ENCODE assay signal across 17 cellular contexts in the genomic region with DNA sequence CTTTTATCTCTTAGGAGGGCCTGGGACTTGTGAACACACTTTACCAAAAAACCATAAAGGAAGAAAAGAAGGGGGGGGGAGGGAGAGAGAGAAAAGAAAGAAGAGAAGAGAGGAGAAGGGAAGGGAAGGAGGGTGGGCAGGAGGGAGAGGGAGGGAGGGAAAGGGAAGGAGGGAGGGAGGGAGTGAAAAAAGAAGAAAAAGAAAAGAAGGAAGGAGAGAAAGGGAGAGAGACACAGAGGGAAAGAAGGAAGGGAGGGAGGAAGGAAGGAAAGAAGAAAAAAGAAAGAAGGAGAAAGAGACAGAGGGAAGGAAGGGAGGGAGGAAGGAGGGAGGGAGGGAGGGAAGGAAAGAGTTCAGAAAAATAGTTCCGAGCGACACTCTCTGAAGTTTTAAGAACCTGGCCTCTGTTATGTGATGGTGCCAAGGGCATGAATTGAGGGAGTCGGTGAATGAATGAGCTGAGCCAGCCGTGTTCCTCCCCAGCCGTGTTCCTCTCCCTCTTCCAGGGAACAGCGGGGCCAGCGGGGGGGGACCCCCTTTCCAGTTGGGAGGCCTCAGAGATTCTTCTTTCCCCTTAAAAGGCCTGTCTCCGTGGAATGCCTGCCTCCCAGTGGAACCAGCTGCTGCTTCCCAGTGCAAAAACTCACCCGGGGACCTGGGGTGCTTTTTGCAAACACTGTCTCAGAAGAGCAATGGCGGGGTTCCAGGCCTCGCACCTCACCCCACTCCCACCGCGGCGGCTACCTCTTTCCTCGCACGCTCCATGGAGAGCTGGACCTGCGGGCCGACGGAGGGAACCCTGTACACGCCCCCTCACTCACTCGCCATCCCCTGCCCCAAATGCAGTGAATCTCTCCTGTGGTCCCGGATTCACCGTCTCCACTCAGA.
DNase-seq lines count a peak whose midpoint lies in the region; ATAC-seq and TF ChIP-seq lines count a peak whose summit lies in the region.
"Had no signal": no experiment of that assay in that cellular context is flagged by ENCODE, and none has a peak within 500 bp of the region (broad histone marks: within the 10 kb centered on the region; RNA-seq: fewer than 3 reads in every experiment).

No MANE protein-coding gene starts in this region.

- no peaks in the 10 kb centered on the region for H3K9me3 Mint-ChIP-seq in WTC11
- H3K9me3 Mint-ChIP-seq: naive thymus-derived CD8-positive, alpha-beta T cell; T-helper 2 cell treated with Interferon-gamma antibody and Interleukin-4, amounts not matched to agents 5 μg/mL and 100 μg/mL, for 36 hours had no signal

- H3K27ac ChIP-seq in heart right ventricle: no peak overlapping the region
- no peak overlapping the region for H3K27ac ChIP-seq in upper lobe of right lung
- H3K27ac ChIP-seq: esophagus squamous epithelium had no signal

- POLR2A ChIA-PET in WTC11 (lab: Charles Lee): no interaction called here

- TF ChIP-seq CTCF in heart right ventricle (IDR thresholded peaks at IDR 0.05) (no peak), WTC11 (IDR thresholded peaks at IDR 0.05) (no peak), mucosa of descending colon (IDR thresholded peaks at IDR 0.05) (no peak), upper lobe of right lung (IDR thresholded peaks at IDR 0.05) (no peak)

- no peak for ATAC-seq in heart right ventricle
- ATAC-seq in WTC11: no peak
- no peak for ATAC-seq in mucosa of descending colon
- no peak for ATAC-seq in upper lobe of right lung
- no peak for ATAC-seq in HG03571 (IDR thresholded peaks at IDR 0.05; ENCODE audit: unreplicated experiment)
- ATAC-seq: naive thymus-derived CD8-positive, alpha-beta T cell had no signal

- intact Hi-C loops in cardiac septum (cut with DNase I) (no loop called here), heart right ventricle (cut with DNase I) (loop anchor here in 1 of 10 donors (10.0 kb wide), 1 partner anchor 121 kb away; no protein-coding TSS in a partner anchor), mucosa of descending colon (cut with DNase I, micrococcal nuclease) (no loop called here), upper lobe of right lung (cut with DNase I) (no loop called here)

- CTCF ChIA-PET in WTC11 (lab: Charles Lee): no interaction called here

- H3K36me3 Mint-ChIP-seq in WTC11: no peaks in the 10 kb centered on the region
- H3K36me3 Mint-ChIP-seq: naive thymus-derived CD8-positive, alpha-beta T cell had no signal

- H3K36me3 ChIP-seq in heart right ventricle (no peaks in the 10 kb centered on the region), mucosa of descending colon (ENCODE audit: low read depth) (no peaks in the 10 kb centered on the region), upper lobe of right lung (no peaks in the 10 kb centered on the region)
- H3K36me3 ChIP-seq: esophagus squamous epithelium had no signal

- peaks cover 5% of the 10 kb centered on the region; the same call in 1 of the 2 replicates for H3K4me1 Mint-ChIP-seq in WTC11

- H3K27me3 Mint-ChIP-seq in WTC11 (ENCODE audit: low read depth): peaks cover 7% of the 10 kb centered on the region; the same call in 1 of the 2 replicates
- H3K27me3 Mint-ChIP-seq: naive thymus-derived CD8-positive, alpha-beta T cell had no signal

- H3K9me3 ChIP-seq in heart right ventricle: no peaks in the 10 kb centered on the region
- no peaks in the 10 kb centered on the region for H3K9me3 ChIP-seq in mucosa of descending colon
- no peaks in the 10 kb centered on the region for H3K9me3 ChIP-seq in upper lobe of right lung
- H3K9me3 ChIP-seq: esophagus squamous epithelium had no signal

- H3K27me3 ChIP-seq in heart right ventricle (peaks cover 0 to 48% (median 36%) of the 10 kb centered on the region in 7 donors), upper lobe of right lung (no peaks in the 10 kb centered on the region)

- no peak overlapping the region for H3K4me3 Mint-ChIP-seq in WTC11
- H3K4me3 Mint-ChIP-seq: naive thymus-derived CD8-positive, alpha-beta T cell; T-helper 2 cell treated with Interferon-gamma antibody and Interleukin-4, amounts not matched to agents 5 μg/mL and 100 μg/mL, for 36 hours had no signal

- peak; percentile 62 for DNase-seq in cardiac septum (ENCODE audit: low spot score)
- DNase-seq in heart right ventricle: no peak
- DNase-seq in WTC11 (ENCODE audit: low spot score): peak; percentile 10
- DNase-seq in mucosa of descending colon: peak in 2 of 3 donors; percentile 22 to 42
- DNase-seq in upper lobe of right lung: peak; percentile 58
- no peak for DNase-seq in H4 (ENCODE audit: low spot score)
- DNase-seq: activated T-cell treated with anti-CD3 and anti-CD28 coated beads for 4 hours, esophagus squamous epithelium, mammary epithelial cell, MM.1S, NCI-H187, NCI-H446 treated with DMSO at 0.1 percent for 48 hours, retina, SHP77 treated with DMSO at 0.1 percent for 48 hours had no signal

- H3K4me1 ChIP-seq in heart right ventricle (peaks cover 0 to 4% (median 3%) of the 10 kb centered on the region in 9 donors), mucosa of descending colon (ENCODE audit: low read depth) (peaks cover 33% of the 10 kb centered on the region), upper lobe of right lung (peaks cover 2% of the 10 kb centered on the region)

- H3K4me3 ChIP-seq in heart right ventricle: no peak overlapping the region
- H3K4me3 ChIP-seq in mucosa of descending colon: no peak overlapping the region
- H3K4me3 ChIP-seq in upper lobe of right lung: no peak overlapping the region
- H3K4me3 ChIP-seq: esophagus squamous epithelium had no signal

- 80 to 83% methylated on average over 23 of the region's 23 CpGs for WGBS in heart right ventricle, 2 donors

- H3K27ac Mint-ChIP-seq in WTC11: no peak overlapping the region
- H3K27ac Mint-ChIP-seq: naive thymus-derived CD8-positive, alpha-beta T cell; T-helper 2 cell treated with Interferon-gamma antibody and Interleukin-4, amounts not matched to agents 5 μg/mL and 100 μg/mL, for 36 hours had no signal

TF ChIP-seq in WTC11, 78 proteins besides CTCF, POLR2A, EP300 and RAD21:
- TF ChIP-seq ZMAT4 (CRISPR knock-in tag; IDR thresholded peaks at IDR 0.05) (no peak), NFYB (CRISPR knock-in tag; conservative IDR thresholded peaks at IDR 0.05; ENCODE audit: low read depth) (no peak), ZNF232 (CRISPR knock-in tag; IDR thresholded peaks at IDR 0.05) (no peak), CREB1 (CRISPR knock-in tag; IDR thresholded peaks at IDR 0.05) (no peak)
- TF ChIP-seq, protein P1, sequence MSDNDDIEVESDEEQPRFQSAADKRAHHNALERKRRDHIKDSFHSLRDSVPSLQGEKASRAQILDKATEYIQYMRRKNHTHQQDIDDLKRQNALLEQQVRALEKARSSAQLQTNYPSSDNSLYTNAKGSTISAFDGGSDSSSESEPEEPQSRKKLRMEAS (CRISPR knock-in tag; IDR thresholded peaks at IDR 0.05): no peak

Comparison
In these comparisons a context has a peak if more than half of its experiments do, and no peak if none do; other contexts are left out.
1. DNase-seq: peak in cardiac septum (single experiment), WTC11 (single experiment), mucosa of descending colon (2 of 3) and upper lobe of right lung (single experiment); none in heart right ventricle (0 of 2) and H4 (single experiment).